Comparison of ENCODE assay signal across 8 cellular contexts in the genomic region with DNA sequence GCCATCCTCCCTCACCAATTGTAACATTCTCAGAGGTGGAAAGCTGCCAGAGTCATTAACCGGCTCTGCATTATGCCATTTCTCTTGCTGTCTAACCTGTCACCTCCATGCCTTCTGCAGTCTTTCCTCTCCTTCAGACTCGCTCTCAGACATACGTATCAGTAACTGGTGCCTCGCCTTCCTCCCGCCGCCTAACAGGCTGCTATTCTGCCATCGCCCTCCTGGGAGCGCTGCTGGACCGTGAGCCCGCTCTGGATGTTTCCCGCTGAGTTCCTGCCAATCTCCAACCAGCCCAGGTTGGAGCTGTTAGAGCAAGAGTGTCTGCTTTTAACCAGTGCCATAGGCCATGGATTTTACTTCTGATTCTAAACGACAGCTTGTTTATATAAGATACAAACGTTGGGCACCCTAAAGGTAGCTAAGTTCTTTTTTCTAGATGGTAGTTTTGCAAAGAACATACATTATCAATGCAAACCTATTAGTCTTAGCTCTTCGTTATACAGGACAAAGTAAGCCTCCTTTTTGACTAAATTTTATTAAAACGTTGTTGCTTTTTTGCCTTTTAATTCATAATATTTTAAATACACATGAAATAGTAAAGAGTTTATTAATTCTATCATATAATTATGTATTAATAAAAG. TPM values are rescaled to one million over a fixed set of nuclear protein-coding genes. Genes with fewer than 3 reads are reported as not detected.
DNase-seq lines count a peak whose midpoint lies in the region; ATAC-seq lines count a peak whose summit lies in the region.

No MANE protein-coding gene starts in this region.

- ATAC-seq in GM21526 (IDR thresholded peaks at IDR 0.05; ENCODE audit: low FRiP score, unreplicated experiment) = peak; percentile 97

- H3K4me2 ChIP-seq in trophoblast cell (ENCODE audit: low read length) = no peak overlapping the region

- H4K12ac ChIP-seq in trophoblast cell (ENCODE audit: low read depth, low read length) = no peak overlapping the region

- no peaks in the 10 kb centered on the region for H3K4me1 ChIP-seq in trophoblast cell (ENCODE audit: control insufficient read depth in 1 of 2, insufficient read depth in 2 of 2, low read length in 2 of 2)

- H3K36me3 ChIP-seq in trophoblast cell (ENCODE audit: control insufficient read depth in 1 of 2, insufficient read depth in 2 of 2, low read length in 2 of 2) = no peaks in the 10 kb centered on the region

- no peak overlapping the region for H2AFZ ChIP-seq in trophoblast cell (ENCODE audit: insufficient read depth, low read length, poor library complexity)

- no peaks in the 10 kb centered on the region for H3K27me3 ChIP-seq in trophoblast cell (ENCODE audit: insufficient read depth, low read length)

- no peak overlapping the region for H4K91ac ChIP-seq in trophoblast cell (ENCODE audit: low read depth, low read length)

- H3K79me2 ChIP-seq in trophoblast cell (ENCODE audit: control insufficient read depth, insufficient read depth, low read length, poor library complexity) = no peaks in the 10 kb centered on the region

- DNase-seq in DMS153 treated with DMSO at 0.1 percent for 48 hours (lab: John Stamatoyannopoulos, UW; ENCODE audit: unreplicated experiment) = peak; percentile 24
- peak; percentile 12 for DNase-seq in HT1080 (ENCODE audit: low read depth)
- DNase-seq in SIG-M5 treated with dmso at 0.1 percent for 504 hours (lab: John Stamatoyannopoulos, UW; ENCODE audit: unreplicated experiment) = peak; percentile 74
- DNase-seq in activated gamma-delta T cell treated with anti-CD3 and anti-CD28 coated beads, Interleukin-2, amount 50 U/mL, for 16 hours (ENCODE audit: low read depth) = peak; percentile 19
- DNase-seq in glomerular visceral epithelial cell (ENCODE audit: extremely low spot score) = peak; percentile 77
- peak; percentile 42 to 75 for DNase-seq in trophoblast cell
- DNase-seq in ureter (ENCODE audit: low spot score) = peak; percentile 64

- no peaks in the 10 kb centered on the region for H3K79me1 ChIP-seq in trophoblast cell (ENCODE audit: low read length)

- no peak overlapping the region for H3K14ac ChIP-seq in trophoblast cell (ENCODE audit: low read length)

- H2BK12ac ChIP-seq in trophoblast cell (ENCODE audit: low read length) = no peak overlapping the region

- H3K4me3 ChIP-seq in trophoblast cell (ENCODE audit: low read depth, low read length) = no peak overlapping the region

- H2BK120ac ChIP-seq in trophoblast cell (ENCODE audit: insufficient read depth, low read length, poor library complexity) = no peak overlapping the region

- H3K23ac ChIP-seq in trophoblast cell (ENCODE audit: low read length) = no peak overlapping the region

- no peak overlapping the region for H3K18ac ChIP-seq in trophoblast cell (ENCODE audit: low read length)

- H3K4ac ChIP-seq in trophoblast cell (ENCODE audit: low read depth, low read length) = no peak overlapping the region

- WGBS in trophoblast cell (ENCODE audit: extremely low coverage, insufficient coverage, insufficient read length) = no CpG with 5 or more reads among the region's 15 CpGs

- no peak overlapping the region for H4K8ac ChIP-seq in trophoblast cell (ENCODE audit: low read depth, low read length)

- H3K9me3 ChIP-seq in trophoblast cell (ENCODE audit: insufficient read depth, low read depth, low read length) = no peaks in the 10 kb centered on the region

- no peak overlapping the region for H3K27ac ChIP-seq in trophoblast cell (ENCODE audit: low read depth, low read length)

- H2AK5ac ChIP-seq in trophoblast cell (ENCODE audit: low read length) = no peak overlapping the region

- no peak overlapping the region for H3K9ac ChIP-seq in trophoblast cell (ENCODE audit: low read length)

- H2BK5ac ChIP-seq in trophoblast cell (ENCODE audit: low read depth, low read length, poor library complexity) = no peak overlapping the region

RNA-seq across cellular contexts. Expression of a gene that starts 59.5 kb away (rescaled TPM):
- 12.6 and 13.1 TPM in 2 replicates for total RNA-seq in HT1080 (2014; rRNA removed; shearing (Covaris generic))
- 10.6 and 11.7 TPM in 2 replicates for polyA plus RNA-seq in HT1080 (2015; cell fraction: cytosol; rRNA removed)
- 19.2 and 21.1 TPM in 2 replicates for polyA plus RNA-seq in HT1080 (2015; cell fraction: nucleus; rRNA removed)
- 3.5 and 3.6 TPM in 2 replicates for polyA plus RNA-seq in trophoblast cell (2013)
- not detected for total RNA-seq in ureter

Comparison
In these comparisons a context has a peak if more than half of its experiments do, and no peak if none do; other contexts are left out.
1. DNase-seq: peak in every context shown above with its lines; median percentile 77 in glomerular visceral epithelial cell; 74 in SIG-M5 treated with dmso at 0.1 percent for 504 hours; 64 in ureter; 58 in trophoblast cell; 24 in DMS153 treated with DMSO at 0.1 percent for 48 hours; 19 in activated gamma-delta T cell treated with anti-CD3 and anti-CD28 coated beads, Interleukin-2, amount 50 U/mL, for 16 hours; 12 in HT1080.
2. RNA of a gene that starts 59.5 kb away (total RNA-seq): 12.6 to 13.1 TPM in HT1080; not detected in ureter (single experiment); every median in the first group is over 10 times any median in the second.